ENCODE assay signal across 1 cellular context in genomic region chr19:33206261-33207039, GRCh38.
TF ChIP-seq lines count a peak whose summit lies in the region.

No MANE protein-coding gene starts in this region.

TF ChIP-seq in K562, 482 proteins besides CTCF, POLR2A, EP300 and RAD21:
- TF ChIP-seq RBBP5 (IDR thresholded peaks at IDR 0.05; ENCODE audit: borderline replicate concordance, insufficient read depth, low read length, poor library complexity, severe bottlenecking): peak; percentile 2
- TF ChIP-seq MTA2 (IDR thresholded peaks at IDR 0.05; ENCODE audit: low read depth): no peak
